16 cellular contexts compared by ENCODE assay signal in genomic region chr20:18669241-18670019, GRCh38.
DNase-seq lines count a peak whose midpoint lies in the region; ATAC-seq, FAIRE-seq and TF ChIP-seq lines count a peak whose summit lies in the region.
"Had no signal": no experiment of that assay in that cellular context is flagged by ENCODE, and none has a peak within 500 bp of the region (broad histone marks: within the 10 kb centered on the region; RNA-seq: fewer than 3 reads in every experiment).

No MANE protein-coding gene starts in this region.

- H3K56ac ChIP-seq in H1 (replicated peaks; ENCODE audit: insufficient read length, low read depth, low read length): no peak overlapping the region

- no peak overlapping the region for H3K14ac ChIP-seq in H1 (ENCODE audit: insufficient read length)

- H3K23me2 ChIP-seq in H1 (ENCODE audit: low read depth, low read length): no peaks in the 10 kb centered on the region

- H2BK5ac ChIP-seq in H1 (ENCODE audit: low read depth, low read length): no peak overlapping the region

- POLR2A ChIA-PET in WTC11 (lab: Charles Lee) (interaction anchor here (0.7 kb wide), 1 partner anchor 22 kb away, joined by 3 read pairs; no protein-coding TSS in a partner anchor), H1 (lab: Charles Lee; ENCODE audit: partially characterized antibody) (interaction anchor here (1.7 kb wide), 1 partner anchor 8 kb away, joined by 7 read pairs; no protein-coding TSS in a partner anchor)

- H3K9me3 ChIP-seq in H1 (ENCODE audit: insufficient read depth in 2 of 2, low read depth in 1 of 2, low read length in 1 of 2) (no peaks in the 10 kb centered on the region), T-helper 17 cell (ENCODE audit: control insufficient read depth, low read length, poor library complexity, severe bottlenecking) (no peaks in the 10 kb centered on the region)
- H3K9me3 ChIP-seq: HAP-1, MG63, Peyer's patch had no signal

- CTCF ChIA-PET in WTC11 (lab: Charles Lee) (interaction anchor here (0.7 to 1.5 kb wide), 3 partner anchors 21 to 235 kb away, joined by 3 to 7 read pairs (median 3); no protein-coding TSS in a partner anchor), H1 (lab: Charles Lee; ENCODE audit: partially characterized antibody) (interaction anchor here (0.9 to 2.0 kb wide), 8 partner anchors 10 to 43 kb away, joined by 3 to 5 read pairs (median 4); no protein-coding TSS in a partner anchor)

- no peak overlapping the region for H3K4me2 ChIP-seq in H1 (ENCODE audit: insufficient read depth in 1 of 2, low read depth in 2 of 2, low read length in 2 of 2)

- TF ChIP-seq CTCF in WTC11 (IDR thresholded peaks at IDR 0.05): no peak
- TF ChIP-seq CTCF in H1 (IDR thresholded peaks at IDR 0.05; ENCODE audit: control extremely low read depth in 1 of 3, insufficient read depth in 1 of 3, low read depth in 1 of 3, low read length in 3 of 3): no peak
- no peak for TF ChIP-seq CTCF in mesothelial cell of epicardium (IDR thresholded peaks at IDR 0.05; ENCODE audit: unreplicated experiment)

- no peak for FAIRE-seq in H1 (lab: Jason Lieb, UNC)

- DNase-seq in WTC11 (ENCODE audit: low spot score): peak; percentile 25
- DNase-seq in H1 (ENCODE audit: low read depth in 1 of 2, low spot score in 2 of 2): no peak
- no peak for DNase-seq in mesothelial cell of epicardium (ENCODE audit: low spot score in 2 of 2, unreplicated experiment in 2 of 2)
- no peak for DNase-seq in stimulated activated effector memory CD8-positive, alpha-beta T cell treated with anti-CD3 and anti-CD28 coated beads, Interleukin-12 subunit alpha, Interleukin-12 subunit beta, amount 100 ng/mL, for 72 hours (ENCODE audit: low spot score in 2 of 2)
- no peak for DNase-seq in T-helper 17 cell
- DNase-seq in EL: no peak
- DNase-seq in activated naive CD4-positive, alpha-beta T cell treated with Interleukin-2 at 50 U/mL for 16 hours: no peak
- DNase-seq: CD8-positive, alpha-beta T cell; MG63; NCI-H1092 treated with DMSO at 0.1 percent for 48 hours; NCI-H1694 treated with DMSO at 0.1 percent for 48 hours; NCI-H446 treated with DMSO at 0.1 percent for 48 hours; NCI-H774; Peyer's patch; Right ventricle myocardium superior had no signal

- H4K20me1 ChIP-seq in H1 (replicated peaks in 1 of 2; ENCODE audit: control insufficient read depth in 1 of 2, insufficient read depth in 2 of 2, low read length in 2 of 2): peaks cover 0 to 2% of the 10 kb centered on the region in 2 experiments

- ATAC-seq in WTC11 (peak; percentile 31), T-helper 17 cell (no peak)
- ATAC-seq in stimulated activated effector memory CD8-positive, alpha-beta T cell treated with anti-CD3 and anti-CD28 coated beads, Interleukin-12 subunit alpha, Interleukin-12 subunit beta, amount 100 ng/mL, for 72 hours: no peak
- ATAC-seq: CD8-positive, alpha-beta T cell had no signal

- no peak overlapping the region for H3K23ac ChIP-seq in H1 (ENCODE audit: insufficient read length)

- H3K36me3 Mint-ChIP-seq in WTC11: no peaks in the 10 kb centered on the region
- no peaks in the 10 kb centered on the region for H3K36me3 Mint-ChIP-seq in mesothelial cell of epicardium
- H3K36me3 Mint-ChIP-seq in stimulated activated effector memory CD8-positive, alpha-beta T cell treated with anti-CD3 and anti-CD28 coated beads, Interleukin-12 subunit alpha, Interleukin-12 subunit beta, amount 100 ng/mL, for 72 hours: no peaks in the 10 kb centered on the region
- H3K36me3 Mint-ChIP-seq in T-helper 17 cell (ENCODE audit: low read depth): no peaks in the 10 kb centered on the region

- no peak overlapping the region; the same call in 1 of the 2 replicates for H2AK5ac ChIP-seq in H1 (ENCODE audit: low read depth, low read length)

- no peak for TF ChIP-seq RAD21 in H1 (IDR thresholded peaks at IDR 0.05 in 1 of 2, conservative IDR thresholded peaks at IDR 0.05 in 1 of 2; ENCODE audit: low read depth in 2 of 2, low read length in 2 of 2)

- no peak overlapping the region for H4K91ac ChIP-seq in H1 (replicated peaks; ENCODE audit: insufficient read length, low read length)

- H3K4me1 Mint-ChIP-seq in WTC11 (peaks cover 27% of the 10 kb centered on the region), mesothelial cell of epicardium (peaks cover 32% of the 10 kb centered on the region), T-helper 17 cell (peaks cover 7% of the 10 kb centered on the region)
- H3K4me1 Mint-ChIP-seq in stimulated activated effector memory CD8-positive, alpha-beta T cell treated with anti-CD3 and anti-CD28 coated beads, Interleukin-12 subunit alpha, Interleukin-12 subunit beta, amount 100 ng/mL, for 72 hours: peaks cover 12% of the 10 kb centered on the region

- H2BK120ac ChIP-seq in H1 (replicated peaks; ENCODE audit: low read depth, low read length): no peak overlapping the region

- no peaks in the 10 kb centered on the region for H3K79me2 ChIP-seq in H1 (ENCODE audit: control insufficient read depth in 1 of 2, insufficient read depth in 2 of 2, low read length in 2 of 2)

- 0 out of 2 replicates have a peak overlapping the region, but pooled peaks have one; percentile 46 for H2BK12ac ChIP-seq in H1 (ENCODE audit: low read depth, low read length)

- H3K27me3 Mint-ChIP-seq in WTC11 (ENCODE audit: low read depth) (no peaks in the 10 kb centered on the region), mesothelial cell of epicardium (ENCODE audit: low read depth) (no peaks in the 10 kb centered on the region), T-helper 17 cell (no peaks in the 10 kb centered on the region)

- H3K27ac ChIP-seq in H1 (ENCODE audit: low read depth, low read length): no peak overlapping the region
- H3K27ac ChIP-seq: Peyer's patch had no signal

- no peak overlapping the region for H3K9ac ChIP-seq in H1 (replicated peaks in 1 of 4; ENCODE audit: extremely low read depth in 1 of 4, low read depth in 3 of 4, low read length in 3 of 4)

- no peak overlapping the region for H2AFZ ChIP-seq in H1 (ENCODE audit: low read length)

- H4K8ac ChIP-seq in H1 (ENCODE audit: extremely low read depth, insufficient read depth, low read length): no peak overlapping the region

- 88% methylated on average over 15 of the region's 15 CpGs; no CpG with 5 or more reads in 1 of the 2 experiments for WGBS in H1 (ENCODE audit: extremely low coverage in 1 of 2, insufficient coverage in 1 of 2, insufficient read length in 1 of 2, insufficient replicate concordance in 2 of 2, low coverage in 1 of 2, low lambda C conversion rate in 2 of 2, missing lambda C conversion rate in 1 of 2), 2 experiments

- H4K5ac ChIP-seq in H1 (ENCODE audit: insufficient read length, low read depth, low read length): no peak overlapping the region

- no peak for TF ChIP-seq EP300 in H1 (IDR thresholded peaks at IDR 0.05; ENCODE audit: borderline replicate concordance in 1 of 2, low read depth in 2 of 2, low read length in 2 of 2)

- H3K4me1 ChIP-seq in H1 (replicated peaks in 1 of 4; ENCODE audit: control insufficient read depth in 3 of 4, insufficient read depth in 4 of 4, low read length in 3 of 4): peaks cover 0 to 5% (median 1%) of the 10 kb centered on the region in 4 experiments; a peak in 4 of 7 replicates
- H3K4me1 ChIP-seq: HAP-1, Peyer's patch had no signal

- no peak overlapping the region for H3K4ac ChIP-seq in H1 (replicated peaks; ENCODE audit: insufficient read length, low read depth, low read length)

- H3K27ac Mint-ChIP-seq in WTC11 (no peak overlapping the region), mesothelial cell of epicardium (peak overlapping the region; percentile 39), T-helper 17 cell (no peak overlapping the region)
- H3K27ac Mint-ChIP-seq in stimulated activated effector memory CD8-positive, alpha-beta T cell treated with anti-CD3 and anti-CD28 coated beads, Interleukin-12 subunit alpha, Interleukin-12 subunit beta, amount 100 ng/mL, for 72 hours: peak overlapping the region; percentile 45
- H3K27ac Mint-ChIP-seq: CD8-positive, alpha-beta T cell had no signal

- H3K18ac ChIP-seq in H1 (ENCODE audit: extremely low read depth, low read length): no peak overlapping the region

- H2BK15ac ChIP-seq in H1 (ENCODE audit: low read length): no peak overlapping the region

- no peak for TF ChIP-seq POLR2A in H1 (IDR thresholded peaks at IDR 0.05; ENCODE audit: control extremely low read depth in 1 of 2, low read depth in 2 of 2, low read length in 2 of 2)

- no peak overlapping the region for H2BK20ac ChIP-seq in H1 (ENCODE audit: low read length)

- no peaks in the 10 kb centered on the region for H3K27me3 ChIP-seq in H1 (replicated peaks in 1 of 4; ENCODE audit: control insufficient read depth in 3 of 4, extremely low read depth in 1 of 4, insufficient read depth in 3 of 4, low read length in 3 of 4)
- H3K27me3 ChIP-seq: MG63, Peyer's patch had no signal

- no peak overlapping the region for H3K4me3 ChIP-seq in H1 (ENCODE audit: extremely low read depth in 1 of 4, insufficient read depth in 2 of 4, low read depth in 3 of 4, low read length in 4 of 4)
- H3K4me3 ChIP-seq: HAP-1, MG63, Peyer's patch had no signal

- no peaks in the 10 kb centered on the region for H3K79me1 ChIP-seq in H1 (ENCODE audit: low read depth, low read length)

- no peaks in the 10 kb centered on the region for H3K9me3 Mint-ChIP-seq in WTC11
- H3K9me3 Mint-ChIP-seq in mesothelial cell of epicardium: no peaks in the 10 kb centered on the region
- H3K9me3 Mint-ChIP-seq in stimulated activated effector memory CD8-positive, alpha-beta T cell treated with anti-CD3 and anti-CD28 coated beads, Interleukin-12 subunit alpha, Interleukin-12 subunit beta, amount 100 ng/mL, for 72 hours: no peaks in the 10 kb centered on the region
- H3K9me3 Mint-ChIP-seq: CD8-positive, alpha-beta T cell had no signal

- H3K4me3 Mint-ChIP-seq in WTC11 (no peak overlapping the region), mesothelial cell of epicardium (no peak overlapping the region), T-helper 17 cell (no peak overlapping the region)
- no peak overlapping the region for H3K4me3 Mint-ChIP-seq in stimulated activated effector memory CD8-positive, alpha-beta T cell treated with anti-CD3 and anti-CD28 coated beads, Interleukin-12 subunit alpha, Interleukin-12 subunit beta, amount 100 ng/mL, for 72 hours
- H3K4me3 Mint-ChIP-seq: CD8-positive, alpha-beta T cell had no signal

- H3K36me3 ChIP-seq in H1 (ENCODE audit: control insufficient read depth in 2 of 4, insufficient read depth in 4 of 4, low read length in 3 of 4): no peaks in the 10 kb centered on the region
- H3K36me3 ChIP-seq: HAP-1, MG63, Peyer's patch had no signal

TF ChIP-seq in WTC11, 78 proteins besides CTCF, POLR2A, EP300 and RAD21 (continues in another document):
- no peak for TF ChIP-seq ESRRA (CRISPR knock-in tag; IDR thresholded peaks at IDR 0.05; ENCODE audit: borderline replicate concordance)
- TF ChIP-seq NFE2L1 (CRISPR knock-in tag; IDR thresholded peaks at IDR 0.05): no peak
- no peak for TF ChIP-seq JAZF1 (CRISPR knock-in tag; IDR thresholded peaks at IDR 0.05)

TF ChIP-seq in H1, 55 proteins besides CTCF, POLR2A, EP300 and RAD21 (continues in another document):
- no peak for TF ChIP-seq JUND (IDR thresholded peaks at IDR 0.05; ENCODE audit: low read length)
- TF ChIP-seq POLR2AphosphoS5 (IDR thresholded peaks at IDR 0.05; ENCODE audit: low read depth, low read length): peak; percentile 19; the same call in 1 of the 2 replicates
- no peak for TF ChIP-seq RXRA (IDR thresholded peaks at IDR 0.05; ENCODE audit: insufficient read depth, low read depth, low read length)
- TF ChIP-seq TCF12 (IDR thresholded peaks at IDR 0.05; ENCODE audit: low read depth, low read length): peak; percentile 72; the same call in 1 of the 2 replicates

Comparison
In these comparisons a context has a peak if more than half of its experiments do, and no peak if none do; other contexts are left out.
1. H3K27ac Mint-ChIP-seq: peak in mesothelial cell of epicardium (single experiment) and stimulated activated effector memory CD8-positive, alpha-beta T cell treated with anti-CD3 and anti-CD28 coated beads, Interleukin-12 subunit alpha, Interleukin-12 subunit beta, amount 100 ng/mL, for 72 hours (single experiment); none in WTC11 (single experiment) and T-helper 17 cell (single experiment).
2. Of the 9 proteins assayed by ChIP-seq in both WTC11 and H1: peak only in WTC11: none; only in H1: TEAD4; in both: none; in neither: 8.